ENCODE assay signal across 25 cellular contexts in the genomic region with DNA sequence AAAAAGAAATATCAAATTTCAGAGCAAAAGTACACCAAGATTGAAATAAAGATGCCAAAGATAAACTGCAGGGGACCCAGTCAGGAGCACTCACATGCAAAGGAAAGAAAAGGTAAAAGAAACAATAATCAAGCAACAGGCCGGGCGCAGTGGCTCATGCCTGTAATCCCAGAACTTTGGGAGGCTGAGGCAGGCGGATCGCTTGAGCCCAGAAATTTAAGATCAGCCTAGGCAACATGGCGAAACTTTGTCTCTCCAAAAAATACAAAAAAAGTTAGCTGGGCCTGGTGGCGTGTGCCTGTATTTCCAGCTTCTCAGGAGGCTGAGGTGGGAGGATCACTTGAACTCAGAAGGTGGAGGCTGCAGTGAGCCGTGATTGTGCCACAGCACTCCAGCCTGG.
"Had no signal": no experiment of that assay in that cellular context is flagged by ENCODE, and none has a peak within 500 bp of the region (broad histone marks: within the 10 kb centered on the region; RNA-seq: fewer than 3 reads in every experiment).

No MANE protein-coding gene starts in this region.

- H3K4me1 ChIP-seq: gastrocnemius medialis had no signal

- H3K27me3 ChIP-seq: esophagus squamous epithelium, gastrocnemius medialis, heart right ventricle had no signal

- H3K4me3 ChIP-seq: coronary artery, esophagus squamous epithelium, gastrocnemius medialis, heart right ventricle, lower lobe of right lung had no signal

- ATAC-seq: effector memory CD8-positive, alpha-beta T cell; esophagus mucosa; gastrocnemius medialis; heart right ventricle; left colon; left lobe of liver; left ventricle myocardium superior; lower lobe of right lung had no signal

- H3K27me3 Mint-ChIP-seq: effector memory CD8-positive, alpha-beta T cell; naive B cell had no signal

- H3K9me3 Mint-ChIP-seq: effector memory CD8-positive, alpha-beta T cell; endodermal cell; immature natural killer cell; naive B cell had no signal

- H3K27ac Mint-ChIP-seq: endodermal cell had no signal

- H3K27ac ChIP-seq: coronary artery, epithelial cell of prostate, esophagus squamous epithelium, gastrocnemius medialis, heart right ventricle, lower lobe of right lung had no signal

- H3K4me3 Mint-ChIP-seq: effector memory CD8-positive, alpha-beta T cell; endodermal cell; immature natural killer cell; naive B cell had no signal

- DNase-seq: effector CD8-positive, alpha-beta T cell; effector memory CD8-positive, alpha-beta T cell; endodermal cell; erythroblast; esophagus squamous epithelium; foreskin fibroblast; foreskin melanocyte; gastrocnemius medialis; glutamatergic neuron; heart right ventricle; hippocampal formation; immature natural killer cell; islet precursor cell; kidney; kidney glomerular epithelial cell; left colon; left ventricle myocardium superior; lower lobe of right lung; mesenchymal stem cell; midbrain; naive B cell had no signal

- H3K9me3 ChIP-seq: esophagus squamous epithelium, gastrocnemius medialis, lower lobe of right lung had no signal
